8 cellular contexts compared by ENCODE assay signal in the genomic region with DNA sequence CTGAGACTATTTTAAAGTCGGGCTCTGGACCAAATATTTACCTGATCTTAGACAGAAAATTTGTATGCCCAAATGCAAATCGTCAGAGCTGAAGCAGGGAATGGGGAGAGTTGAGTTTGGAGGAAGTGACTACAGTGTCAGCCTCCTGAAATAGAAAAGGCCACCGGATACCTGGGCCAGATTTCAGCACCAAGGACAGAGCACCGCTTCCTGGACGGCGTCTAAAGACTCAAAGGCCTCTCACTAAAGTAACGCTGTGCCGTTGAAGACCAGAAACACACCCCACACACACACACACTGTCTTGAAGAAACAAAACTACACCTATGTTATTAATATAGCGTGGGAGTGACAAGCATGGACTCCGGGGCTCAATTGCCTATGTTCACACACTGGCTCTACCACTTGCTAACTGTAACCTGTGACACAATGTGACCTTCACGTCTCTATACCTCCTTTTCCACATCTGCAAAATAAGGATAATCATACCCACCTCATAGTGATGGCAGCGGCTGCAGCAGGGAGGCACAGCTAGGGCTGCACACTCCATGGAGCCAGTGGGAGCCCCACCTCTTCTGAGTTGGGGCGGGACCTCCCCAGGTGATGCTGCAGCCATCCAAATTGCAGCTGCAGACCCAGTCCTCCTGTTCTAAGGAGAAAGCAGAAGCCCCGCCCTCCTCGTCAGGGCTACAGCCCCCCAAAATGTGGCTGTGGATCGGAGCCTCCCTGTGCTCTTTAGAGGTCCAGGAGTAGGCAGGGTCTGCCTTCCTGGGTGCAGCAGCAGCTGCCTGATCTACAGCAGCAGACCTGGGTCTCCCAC. TPM values are rescaled to one million over a fixed set of nuclear protein-coding genes. Genes with fewer than 3 reads are reported as not detected.
A peak's percentile ranks its signal among the peaks of the same experiment; 100 is the strongest.
DNase-seq lines count a peak whose midpoint lies in the region; ATAC-seq, FAIRE-seq and TF ChIP-seq lines count a peak whose summit lies in the region.
"Had no signal": no experiment of that assay in that cellular context is flagged by ENCODE, and none has a peak within 500 bp of the region (broad histone marks: within the 10 kb centered on the region; RNA-seq: fewer than 3 reads in every experiment).

No MANE protein-coding gene starts in this region.

- H3K4me3 ChIP-seq in GM12878 (no peak overlapping the region), lower leg skin (ENCODE audit: low read depth, poor library complexity, severe bottlenecking) (no peak overlapping the region)

- BruUV-seq in GM12878 (replicated peaks; lab: Mats Ljungman, UMichigan): no TSS peak

- H2AFZ ChIP-seq in GM12878 (ENCODE audit: control insufficient read depth, low read depth, low read length): no peak overlapping the region

- TF ChIP-seq CTCF in GM12878 (IDR thresholded peaks at IDR 0.05 in 2 of 3, conservative IDR thresholded peaks at IDR 0.05 in 1 of 3; ENCODE audit: control insufficient read depth in 2 of 3, extremely low read depth in 1 of 3, insufficient read depth in 1 of 3, low read depth in 3 of 3, low read length in 3 of 3) (no peak), lower leg skin (IDR thresholded peaks at IDR 0.05) (no peak)

- in situ Hi-C loops in GM12878 (cut with MboI): no loop called here

- SMC1A ChIA-PET in GM12878 (lab: Charles Lee; ENCODE audit: uncharacterized antibody, unreplicated experiment): no interaction called here

- no peak overlapping the region for H3K4me2 ChIP-seq in GM12878 (ENCODE audit: control insufficient read depth, insufficient read depth)

- H3K27ac ChIP-seq in GM12878 (ENCODE audit: control insufficient read depth, insufficient read depth): no peak overlapping the region

- TF ChIP-seq EP300 in GM12878 (IDR thresholded peaks at IDR 0.05; ENCODE audit: borderline replicate concordance in 1 of 2, control insufficient read depth in 1 of 2, low read depth in 2 of 2, low read length in 2 of 2): no peak

- H4K20me1 ChIP-seq in GM12878 (ENCODE audit: control insufficient read depth, insufficient read depth): no peaks in the 10 kb centered on the region

- H3K4me1 ChIP-seq in GM12878 (ENCODE audit: control insufficient read depth, insufficient read depth, low read length): no peaks in the 10 kb centered on the region

- DNase-seq in HK-2 (ENCODE audit: unreplicated experiment) (peak; percentile 66), GM12878 (ENCODE audit: low read depth, low spot score) (no peak), lower leg skin (ENCODE audit: low spot score in 2 of 2) (peak; percentile 27 to 80)
- peak; percentile 49 for DNase-seq in T-helper 2 cell treated with Interferon-gamma antibody and Interleukin-4, amounts not matched to agents 5 μg/mL and 100 μg/mL, for 36 hours (ENCODE audit: low spot score)
- DNase-seq in stimulated activated CD8-positive, alpha-beta memory T cell treated with anti-CD3 and anti-CD28 coated beads, Interleukin-7, amount 100 ng/mL, for 24 hours (ENCODE audit: low read depth): peak; percentile 36

- intact Hi-C loops in GM12878 (cut with micrococcal nuclease; ENCODE audit: unreplicated experiment) (no loop called here), lower leg skin (cut with DNase I; ENCODE audit: low total_unique reads) (no loop called here)

- RAD21 ChIA-PET in GM12878 (lab: Charles Lee; ENCODE audit: unreplicated experiment): no interaction called here

- no peaks in the 10 kb centered on the region for H3K27me3 ChIP-seq in GM12878 (replicated peaks in 1 of 2; ENCODE audit: control insufficient read depth in 2 of 2, insufficient read depth in 2 of 2, low read length in 1 of 2)

- H3K4me1 Mint-ChIP-seq in T-helper 2 cell treated with Interferon-gamma antibody and Interleukin-4, amounts not matched to agents 5 μg/mL and 100 μg/mL, for 36 hours (ENCODE audit: low read depth): no peaks in the 10 kb centered on the region
- H3K4me1 Mint-ChIP-seq: T-helper 17 cell had no signal

- ATAC-seq in GM12878: peak; percentile 55; the same call in 1 of the 3 replicates
- no peak for ATAC-seq in GM19463 (IDR thresholded peaks at IDR 0.05; ENCODE audit: unreplicated experiment)
- ATAC-seq in HG02938 (IDR thresholded peaks at IDR 0.05; ENCODE audit: unreplicated experiment): no peak
- ATAC-seq: T-helper 17 cell had no signal

- no peaks in the 10 kb centered on the region for H3K36me3 ChIP-seq in GM12878 (ENCODE audit: control insufficient read depth in 2 of 2, insufficient read depth in 2 of 2, low read length in 1 of 2)

- POLR2A ChIA-PET in GM12878 (lab: Charles Lee): no interaction called here

- H3K4me3 Mint-ChIP-seq in T-helper 2 cell treated with Interferon-gamma antibody and Interleukin-4, amounts not matched to agents 5 μg/mL and 100 μg/mL, for 36 hours: no peak overlapping the region
- H3K4me3 Mint-ChIP-seq: T-helper 17 cell had no signal

- peaks cover 15% of the 10 kb centered on the region for H3K27me3 Mint-ChIP-seq in T-helper 2 cell treated with Interferon-gamma antibody and Interleukin-4, amounts not matched to agents 5 μg/mL and 100 μg/mL, for 36 hours (ENCODE audit: low read depth)

- H3K27ac Mint-ChIP-seq in T-helper 2 cell treated with Interferon-gamma antibody and Interleukin-4, amounts not matched to agents 5 μg/mL and 100 μg/mL, for 36 hours: no peak overlapping the region
- H3K27ac Mint-ChIP-seq: T-helper 17 cell had no signal

- H3K9ac ChIP-seq in GM12878 (ENCODE audit: control insufficient read depth, insufficient read depth, low read length): no peak overlapping the region

- no peaks in the 10 kb centered on the region for H3K36me3 Mint-ChIP-seq in T-helper 2 cell treated with Interferon-gamma antibody and Interleukin-4, amounts not matched to agents 5 μg/mL and 100 μg/mL, for 36 hours (ENCODE audit: low read depth)

- H3K9me3 ChIP-seq in GM12878 (replicated peaks; ENCODE audit: control insufficient read depth, insufficient read depth, low read length): no peaks in the 10 kb centered on the region

- H3K79me2 ChIP-seq in GM12878 (ENCODE audit: control insufficient read depth, insufficient read depth, low read length): no peaks in the 10 kb centered on the region

- peak; percentile 75 for FAIRE-seq in GM12878 (lab: Jason Lieb, UNC)

- CTCF ChIA-PET in GM12878 (lab: Yijun Ruan, JAX): no interaction called here

- WGBS in GM12878 (ENCODE audit: insufficient coverage, insufficient replicate concordance, low lambda C conversion rate, missing lambda C conversion rate): 9% methylated on average over 15 of the region's 16 CpGs
- 15 to 20% methylated on average over 16 of the region's 16 CpGs for WGBS in lower leg skin, 2 donors

- no peak for TF ChIP-seq POLR2A in GM12878 (IDR thresholded peaks at IDR 0.05; ENCODE audit: low read depth, low read length)
- TF ChIP-seq POLR2A in lower leg skin (IDR thresholded peaks at IDR 0.05): no peak

- H3K9me3 Mint-ChIP-seq in T-helper 2 cell treated with Interferon-gamma antibody and Interleukin-4, amounts not matched to agents 5 μg/mL and 100 μg/mL, for 36 hours: no peaks in the 10 kb centered on the region

- no peak for TF ChIP-seq RAD21 in GM12878 (IDR thresholded peaks at IDR 0.05; ENCODE audit: insufficient read depth, low read depth, low read length)

RNA-seq across cellular contexts. Expression of gene KRT76, which starts 35.6 kb away (rescaled TPM):
- not detected in 2 replicates for total RNA-seq in GM12878 (2013; cell fraction: nucleolus; rRNA removed)
- total RNA-seq in GM12878 (2014; rRNA removed): not detected in 2 replicates
- total RNA-seq in GM12878 (2014; rRNA removed; fragmentation: Illumina TruSeq; extraction: Trizol): not detected in 2 replicates
- total RNA-seq in GM12878 (2021): not detected in 2 replicates
- not detected for polyA plus RNA-seq in GM12878 (2011; ENCODE audit: low read depth)
- not detected in 2 replicates for polyA plus RNA-seq in GM12878 (2011; rRNA removed)
- polyA plus RNA-seq in GM12878 (2011; cell fraction: cytosol; rRNA removed): not detected in 2 replicates
- not detected in 2 replicates for polyA plus RNA-seq in GM12878 (2011; cell fraction: nucleus; rRNA removed)
- polyA plus RNA-seq in GM12878 (2012): not detected in 2 replicates
- not detected in 2 replicates for polyA plus RNA-seq in GM12878 (2014; fragmentation: Illumina TruSeq; extraction: Trizol)
- polyA plus RNA-seq in GM12878 (2014; fragmentation: Nextera tagmentation; extraction: Ambion mirVana): not detected
- not detected in 2 replicates for polyA plus RNA-seq in GM12878 (2014; rRNA removed)
- not detected for polyA plus RNA-seq in GM12878 (2016; fragmentation: Nextera tagmentation; extraction: Ambion mirVana)
- polyA minus RNA-seq in GM12878 (2011; rRNA and poly(A)+ RNA removed): not detected in 2 replicates
- polyA minus RNA-seq in GM12878 (2011; cell fraction: cytosol; rRNA and poly(A)+ RNA removed): not detected in 2 replicates
- not detected in 2 replicates for polyA minus RNA-seq in GM12878 (2011; cell fraction: nucleus; rRNA and poly(A)+ RNA removed)
- not detected for total RNA-seq in lower leg skin
- total RNA-seq: T-helper 17 cell had no signal

RNA-seq across cellular contexts. Expression of gene KRT77, which starts 38.3 kb away (rescaled TPM):
- total RNA-seq in GM12878 (2013; cell fraction: nucleolus; rRNA removed): not detected in 2 replicates
- not detected in 2 replicates for total RNA-seq in GM12878 (2014; rRNA removed)
- not detected in 2 replicates for total RNA-seq in GM12878 (2014; rRNA removed; fragmentation: Illumina TruSeq; extraction: Trizol)
- not detected in 2 replicates for total RNA-seq in GM12878 (2021)
- not detected for polyA plus RNA-seq in GM12878 (2011; ENCODE audit: low read depth)
- polyA plus RNA-seq in GM12878 (2011; rRNA removed): not detected in 2 replicates
- polyA plus RNA-seq in GM12878 (2011; cell fraction: cytosol; rRNA removed): not detected in 2 replicates
- polyA plus RNA-seq in GM12878 (2011; cell fraction: nucleus; rRNA removed): not detected in 2 replicates
- not detected in 2 replicates for polyA plus RNA-seq in GM12878 (2012)
- not detected in 2 replicates for polyA plus RNA-seq in GM12878 (2014; fragmentation: Illumina TruSeq; extraction: Trizol)
- polyA plus RNA-seq in GM12878 (2014; fragmentation: Nextera tagmentation; extraction: Ambion mirVana): not detected
- not detected in 2 replicates for polyA plus RNA-seq in GM12878 (2014; rRNA removed)
- not detected for polyA plus RNA-seq in GM12878 (2016; fragmentation: Nextera tagmentation; extraction: Ambion mirVana)
- polyA minus RNA-seq in GM12878 (2011; rRNA and poly(A)+ RNA removed): not detected in 2 replicates
- polyA minus RNA-seq in GM12878 (2011; cell fraction: cytosol; rRNA and poly(A)+ RNA removed): not detected in 2 replicates
- not detected in 2 replicates for polyA minus RNA-seq in GM12878 (2011; cell fraction: nucleus; rRNA and poly(A)+ RNA removed)
- total RNA-seq in lower leg skin: 100 to 1,000 TPM; 122 to 659 (median 243) TPM
- total RNA-seq: T-helper 17 cell had no signal

RNA-seq across cellular contexts. Expression of gene KRT3, which starts 54.3 kb away (rescaled TPM):
- not detected in 2 replicates for total RNA-seq in GM12878 (2013; cell fraction: nucleolus; rRNA removed)
- not detected in 2 replicates for total RNA-seq in GM12878 (2014; rRNA removed)
- total RNA-seq in GM12878 (2014; rRNA removed; fragmentation: Illumina TruSeq; extraction: Trizol): not detected in 2 replicates
- not detected in 2 replicates for total RNA-seq in GM12878 (2021)
- polyA plus RNA-seq in GM12878 (2011; ENCODE audit: low read depth): not detected
- not detected in 2 replicates for polyA plus RNA-seq in GM12878 (2011; rRNA removed)
- not detected in 2 replicates for polyA plus RNA-seq in GM12878 (2011; cell fraction: cytosol; rRNA removed)
- polyA plus RNA-seq in GM12878 (2011; cell fraction: nucleus; rRNA removed): not detected in 2 replicates
- not detected in 2 replicates for polyA plus RNA-seq in GM12878 (2012)
- polyA plus RNA-seq in GM12878 (2014; fragmentation: Illumina TruSeq; extraction: Trizol): not detected in 2 replicates
- not detected for polyA plus RNA-seq in GM12878 (2014; fragmentation: Nextera tagmentation; extraction: Ambion mirVana)
- polyA plus RNA-seq in GM12878 (2014; rRNA removed): not detected in 2 replicates
- polyA plus RNA-seq in GM12878 (2016; fragmentation: Nextera tagmentation; extraction: Ambion mirVana): not detected
- polyA minus RNA-seq in GM12878 (2011; rRNA and poly(A)+ RNA removed): not detected in 2 replicates
- not detected in 2 replicates for polyA minus RNA-seq in GM12878 (2011; cell fraction: cytosol; rRNA and poly(A)+ RNA removed)
- not detected in 2 replicates for polyA minus RNA-seq in GM12878 (2011; cell fraction: nucleus; rRNA and poly(A)+ RNA removed)
- not detected for total RNA-seq in lower leg skin
- total RNA-seq: T-helper 17 cell had no signal

Comparison
In these comparisons a context has a peak if more than half of its experiments do, and no peak if none do; other contexts are left out.
1. RNA of gene KRT77, which starts 38.3 kb away (total RNA-seq): 122 to 659 TPM in lower leg skin; not detected in GM12878; every median in the first group is over 100 times any median in the second.